Comparison of ENCODE assay signal across 9 cellular contexts in the genomic region with DNA sequence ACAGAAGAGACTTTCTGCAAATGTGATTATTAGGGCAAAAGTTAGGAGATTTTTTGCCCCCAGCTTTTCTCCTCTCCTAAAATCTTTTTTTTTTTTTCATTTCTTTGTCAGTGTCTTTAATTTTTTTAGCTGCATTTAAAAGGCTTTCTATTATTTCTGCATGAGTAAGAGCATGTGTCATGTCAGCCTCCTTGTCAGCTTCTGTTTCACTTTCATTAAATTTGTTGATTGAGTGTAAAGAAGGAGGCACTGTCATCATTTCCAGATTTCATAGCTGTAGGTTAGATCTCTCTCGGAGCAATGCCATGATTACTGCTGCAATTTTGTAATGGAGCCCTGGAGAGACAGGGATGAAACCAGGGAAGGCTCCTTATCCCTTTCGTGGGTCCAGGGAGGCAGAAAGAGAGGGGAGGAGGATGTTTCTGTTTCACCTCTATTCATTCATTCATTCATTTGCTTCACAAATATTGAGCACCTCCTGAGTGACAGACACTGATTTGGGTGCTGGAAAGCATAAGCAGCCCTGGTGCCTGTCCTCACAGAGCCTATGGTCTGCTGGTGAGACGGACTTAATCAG. TPM values are rescaled to one million over a fixed set of nuclear protein-coding genes. Genes with fewer than 3 reads are reported as not detected.
DNase-seq lines count a peak whose midpoint lies in the region; ATAC-seq, FAIRE-seq and TF ChIP-seq lines count a peak whose summit lies in the region.
"Had no signal": no experiment of that assay in that cellular context is flagged by ENCODE, and none has a peak within 500 bp of the region (broad histone marks: within the 10 kb centered on the region; RNA-seq: fewer than 3 reads in every experiment).

No MANE protein-coding gene starts in this region.

- H3K36me3 ChIP-seq in body of pancreas (replicated peaks in 1 of 2; ENCODE audit: insufficient read depth in 1 of 2, low read depth in 2 of 2), result no peaks in the 10 kb centered on the region
- H3K36me3 ChIP-seq: left ventricle myocardium inferior had no signal

- no peaks in the 10 kb centered on the region for H3K27me3 ChIP-seq in body of pancreas

- ATAC-seq in GM21360 (IDR thresholded peaks at IDR 0.05; ENCODE audit: unreplicated experiment), result peak; percentile 87
- peak; percentile 97 for ATAC-seq in HG03432 (IDR thresholded peaks at IDR 0.05; ENCODE audit: unreplicated experiment)
- ATAC-seq in body of pancreas, result no peak

- H3K4me3 ChIP-seq in choroid plexus epithelial cell (ENCODE audit: low read depth, low read length), result no peak overlapping the region
- H3K4me3 ChIP-seq in body of pancreas, result no peak overlapping the region
- H3K4me3 ChIP-seq: left ventricle myocardium inferior had no signal

- TF ChIP-seq POLR2A in GM12892 (IDR thresholded peaks at IDR 0.05; ENCODE audit: low read depth, low read length) (no peak), body of pancreas (IDR thresholded peaks at IDR 0.05) (no peak)

- WGBS in body of pancreas, 2 donors, result 74 to 84% methylated on average over 3 of the region's 3 CpGs

- no peak for DNase-seq in GM12892 (ENCODE audit: insufficient read length)
- peak; percentile 31 for DNase-seq in choroid plexus epithelial cell (ENCODE audit: low read depth)
- no peak for DNase-seq in GM19238 (ENCODE audit: insufficient read length, low spot score)
- DNase-seq in superior temporal gyrus (ENCODE audit: extremely low spot score), result no peak
- DNase-seq in COR-L47 (lab: John Stamatoyannopoulos, UW), result no peak
- no peak for DNase-seq in body of pancreas
- DNase-seq: left ventricle myocardium inferior had no signal

- intact Hi-C loops in body of pancreas (cut with DNase I), result no loop called here

- H3K9me3 ChIP-seq in body of pancreas, result no peaks in the 10 kb centered on the region
- H3K9me3 ChIP-seq: left ventricle myocardium inferior had no signal

- FAIRE-seq in GM12892 (lab: Jason Lieb, UNC), result peak; percentile 86

- TF ChIP-seq CTCF in choroid plexus epithelial cell (conservative IDR thresholded peaks at IDR 0.05; ENCODE audit: low read depth, low read length) (no peak), body of pancreas (IDR thresholded peaks at IDR 0.05) (no peak)

- no peaks in the 10 kb centered on the region for H3K4me1 ChIP-seq in body of pancreas
- H3K4me1 ChIP-seq: left ventricle myocardium inferior had no signal

- H3K27ac ChIP-seq in body of pancreas, result no peak overlapping the region
- H3K27ac ChIP-seq: left ventricle myocardium inferior had no signal

RNA-seq across cellular contexts. Expression of a gene that starts 13.3 kb away (rescaled TPM):
- 16.2 TPM for polyA plus RNA-seq in GM12892 (2012; ENCODE audit: missing spikeins)
- 10 to 100 TPM; 46.2 to 68.9 TPM for total RNA-seq in body of pancreas
